ENCODE assay signal across 21 cellular contexts in the genomic region with DNA sequence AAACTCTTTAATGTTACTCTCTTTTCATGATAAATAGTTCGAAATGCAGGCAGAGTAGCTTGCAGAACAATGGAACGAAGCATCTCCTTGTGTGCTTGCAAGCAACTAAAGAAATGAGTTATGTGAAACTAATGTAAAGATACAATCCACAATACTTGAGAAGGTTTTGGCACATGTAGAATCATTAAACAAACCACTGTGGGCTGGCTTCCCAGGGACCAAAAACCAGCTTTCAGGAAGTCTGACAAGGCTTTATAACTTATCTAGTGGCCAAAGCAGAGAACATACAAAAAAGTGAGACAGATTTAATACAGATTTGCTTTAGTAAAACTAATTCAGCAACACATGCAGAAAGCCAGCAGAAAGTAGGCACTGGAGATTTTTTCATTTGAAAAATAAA.
"Had no signal": no experiment of that assay in that cellular context is flagged by ENCODE, and none has a peak within 500 bp of the region (broad histone marks: within the 10 kb centered on the region; RNA-seq: fewer than 3 reads in every experiment).

No MANE protein-coding gene starts in this region.

- H3K79me2 ChIP-seq: hepatocyte had no signal

- H3K4me1 ChIP-seq: gastroesophageal sphincter, left ventricle myocardium inferior, spleen, tibial artery, upper lobe of left lung, uterus had no signal

- H3K27me3 ChIP-seq: gastroesophageal sphincter, hepatocyte, spleen, tibial artery, upper lobe of left lung, uterus had no signal

- H3K4me3 ChIP-seq: gastroesophageal sphincter, hepatocyte, left ventricle myocardium inferior, lung, spleen, tibial artery, upper lobe of left lung, uterus had no signal

- H3K36me3 ChIP-seq: gastroesophageal sphincter, left ventricle myocardium inferior, spleen, tibial artery, upper lobe of left lung, uterus had no signal

- H3K9me3 ChIP-seq: gastroesophageal sphincter, tibial artery, upper lobe of left lung, uterus had no signal

- ATAC-seq: esophagus mucosa; gastroesophageal sphincter; left cardiac atrium; sciatic nerve; stimulated activated memory B cell treated with anti-CD40 and anti-IgM and Interleukin-4, amounts not matched to agents 10 μg/mL and 1 μg/mL and 100 μg/mL, for 72 hours had no signal

- H3K27ac ChIP-seq: gastroesophageal sphincter, hepatocyte, left ventricle myocardium inferior, spleen, tibial artery, upper lobe of left lung, uterus had no signal

- H2AFZ ChIP-seq: hepatocyte had no signal

- H3K4me2 ChIP-seq: hepatocyte had no signal

- DNase-seq: effector memory CD4-positive, alpha-beta T cell; foreskin fibroblast; head of caudate nucleus; kidney; left cardiac atrium; left ventricle myocardium inferior; mesenchymal stem cell; naive B cell; spleen; stimulated activated CD4-positive, alpha-beta T cell treated with anti-CD3 and anti-CD28 coated beads, Interleukin-15, amount 100 ng/mL, for 24 hours; stimulated activated CD4-positive, alpha-beta T cell treated with anti-CD3 and anti-CD28 coated beads, Interleukin-1b, Interleukin-23, amount 100 ng/mL, for 48 hours; stimulated activated CD4-positive, alpha-beta T cell treated with anti-CD3 and anti-CD28 coated beads, Interleukin-4, amount 100 ng/mL, for 24 hours; tibial artery; upper lobe of left lung; uterus had no signal
